Comparison of ENCODE assay signal across 8 cellular contexts in genomic region chr11:61797263-61797944, GRCh38. TPM values are rescaled to one million over a fixed set of nuclear protein-coding genes. Genes with fewer than 3 reads are reported as not detected.
DNase-seq lines count a peak whose midpoint lies in the region; ATAC-seq, FAIRE-seq and TF ChIP-seq lines count a peak whose summit lies in the region.

No MANE protein-coding gene starts in this region.

- no peak for TF ChIP-seq EP300 in GM12878 (IDR thresholded peaks at IDR 0.05; ENCODE audit: borderline replicate concordance in 1 of 2, control insufficient read depth in 1 of 2, low read depth in 2 of 2, low read length in 2 of 2)

- RAD21 ChIA-PET in GM12878 (lab: Charles Lee; ENCODE audit: unreplicated experiment): interaction anchor here (0.9 to 6.2 kb wide), 36 partner anchors 9 to 514 kb away, joined by 3 to 96 read pairs (median 8); partner anchors contain the start of genes BEST1, FADS1, FADS2 and FADS3

- SMC1A ChIA-PET in GM12878 (lab: Charles Lee; ENCODE audit: uncharacterized antibody, unreplicated experiment): interaction anchor here (0.7 to 6.0 kb wide), 37 partner anchors 9 to 326 kb away, joined by 3 to 86 read pairs (median 6); partner anchors contain the start of genes BEST1, FADS2, FADS3 and FTH1

- CTCF ChIA-PET in T-cell (lab: Charles Lee) (interaction anchor here (0.6 to 3.3 kb wide), 41 partner anchors 9 to 1927 kb away, joined by 3 to 61 read pairs (median 4); partner anchors contain the start of genes FADS1 (in 1 of the 2), FADS2 (in 1 of the 2) and INCENP (in 1 of the 2)), GM12878 (lab: Yijun Ruan, JAX) (interaction anchor here (0.6 to 12.7 kb wide), 66 partner anchors 9 to 570 kb away, joined by 3 to 188 read pairs (median 5); partner anchors contain the start of genes BEST1, FADS1, FADS2 and FADS3)

- peaks cover 63% of the 10 kb centered on the region for H3K79me2 ChIP-seq in GM12878 (ENCODE audit: control insufficient read depth, insufficient read depth, low read length)

- no TSS peak for BruUV-seq in GM12878 (replicated peaks; lab: Mats Ljungman, UMichigan)

- H3K9me3 Mint-ChIP-seq in T-cell: no peaks in the 10 kb centered on the region

- WGBS in GM12878 (ENCODE audit: insufficient coverage, insufficient replicate concordance, low lambda C conversion rate, missing lambda C conversion rate): 44% methylated on average over 3 of the region's 3 CpGs
- whole genome bisulfite sequencing in small intestine, 3 donors: 41 to 43% (median 42%) methylated on average over 3 of the region's 3 CpGs

- no peaks in the 10 kb centered on the region for H3K27me3 Mint-ChIP-seq in T-cell

- DNase-seq in GM03348 (ENCODE audit: low spot score) (peak; percentile 83), NCI-H1417 treated with DMSO at 0.1 percent for 48 hours (lab: John Stamatoyannopoulos, UW) (peak; percentile 52), T-cell (peak in 33 of 34 experiments; percentile 42 to 77 (median 66)), GM12878 (ENCODE audit: low read depth, low spot score) (peak; percentile 52), hypothalamus (lab: John Stamatoyannopoulos, UW) (peak in 37 of 51 donors; percentile 6 to 87 (median 58)), small intestine (peak; percentile 84)

- H3K4me1 Mint-ChIP-seq in T-cell: peaks cover 7 to 18% (median 16%) of the 10 kb centered on the region in 3 donors

- no peak overlapping the region for H3K9ac ChIP-seq in GM12878 (ENCODE audit: control insufficient read depth, insufficient read depth, low read length)

- no peak overlapping the region for H3K27ac Mint-ChIP-seq in T-cell

- H3K4me1 ChIP-seq in GM12878 (ENCODE audit: control insufficient read depth, insufficient read depth, low read length): no peaks in the 10 kb centered on the region; the same call in 1 of the 2 replicates
- no peaks in the 10 kb centered on the region for H3K4me1 ChIP-seq in small intestine (ENCODE audit: control insufficient read depth in 2 of 2, insufficient read depth in 1 of 2, low read depth in 1 of 2, low read length in 1 of 2)

- peak; percentile 68 to 95 (median 84) for TF ChIP-seq CTCF in GM12878 (IDR thresholded peaks at IDR 0.05 in 2 of 3, conservative IDR thresholded peaks at IDR 0.05 in 1 of 3; ENCODE audit: control insufficient read depth in 2 of 3, extremely low read depth in 1 of 3, insufficient read depth in 1 of 3, low read depth in 3 of 3, low read length in 3 of 3)

- no peak for TF ChIP-seq POLR2A in GM12878 (IDR thresholded peaks at IDR 0.05; ENCODE audit: low read depth, low read length)

- FAIRE-seq in GM12878 (lab: Jason Lieb, UNC): peak; percentile 78
- no peak for FAIRE-seq in small intestine (lab: Jason Lieb, UNC)

- H3K4me3 ChIP-seq in GM12878: no peak overlapping the region
- no peak overlapping the region for H3K4me3 ChIP-seq in small intestine (ENCODE audit: low read depth in 1 of 2, low read length in 2 of 2)

- intact Hi-C loops in GM12878 (cut with micrococcal nuclease; ENCODE audit: unreplicated experiment): loop anchor here (1.0 to 5.0 kb wide), 7 partner anchors 75 to 310 kb away; partner anchors contain the start of gene FTH1

- in situ Hi-C loops in GM12878 (cut with MboI): loop anchor here (5.0 kb wide), 2 partner anchors 100 to 310 kb away; no protein-coding TSS in a partner anchor

- no peak for ATAC-seq in T-cell (replicated peaks in 1 of 4)
- peak; percentile 49 for ATAC-seq in GM12878
- no peak for ATAC-seq in GM19395 (IDR thresholded peaks at IDR 0.05; ENCODE audit: unreplicated experiment)
- no peak for ATAC-seq in GM19455 (IDR thresholded peaks at IDR 0.05; ENCODE audit: unreplicated experiment)

- no peak overlapping the region for H3K4me3 Mint-ChIP-seq in T-cell

- TF ChIP-seq RAD21 in GM12878 (IDR thresholded peaks at IDR 0.05; ENCODE audit: insufficient read depth, low read depth, low read length): peak; percentile 94

- H4K20me1 ChIP-seq in GM12878 (ENCODE audit: control insufficient read depth, insufficient read depth): no peaks in the 10 kb centered on the region

- no peaks in the 10 kb centered on the region for H3K27me3 ChIP-seq in GM12878 (replicated peaks in 1 of 2; ENCODE audit: control insufficient read depth in 2 of 2, insufficient read depth in 2 of 2, low read length in 1 of 2)
- H3K27me3 ChIP-seq in small intestine (ENCODE audit: control insufficient read depth in 2 of 2, insufficient read depth in 2 of 2, low read length in 2 of 2): no peaks in the 10 kb centered on the region

- peaks cover 8% of the 10 kb centered on the region for H3K36me3 Mint-ChIP-seq in T-cell

- H3K36me3 ChIP-seq in GM12878 (ENCODE audit: control insufficient read depth in 2 of 2, insufficient read depth in 2 of 2, low read length in 1 of 2) (peaks cover 7 to 10% of the 10 kb centered on the region in 2 experiments; a peak in 3 of 4 replicates), small intestine (ENCODE audit: control insufficient read depth in 2 of 2, insufficient read depth in 2 of 2, low read length in 2 of 2) (no peaks in the 10 kb centered on the region)

- H3K27ac ChIP-seq in GM12878 (ENCODE audit: control insufficient read depth, insufficient read depth) (no peak overlapping the region), small intestine (ENCODE audit: low read depth in 1 of 2, low read length in 1 of 2) (no peak overlapping the region)

- H3K9me3 ChIP-seq in GM12878 (replicated peaks; ENCODE audit: control insufficient read depth, insufficient read depth, low read length) (no peaks in the 10 kb centered on the region), small intestine (ENCODE audit: control insufficient read depth, low read depth) (no peaks in the 10 kb centered on the region)

- no peak overlapping the region for H3K4me2 ChIP-seq in GM12878 (ENCODE audit: control insufficient read depth, insufficient read depth)

- H2AFZ ChIP-seq in GM12878 (ENCODE audit: control insufficient read depth, low read depth, low read length): peak overlapping the region; percentile 64

- POLR2A ChIA-PET in T-cell (lab: Charles Lee) (interaction anchor here (0.5 to 1.1 kb wide), 5 partner anchors 7 to 285 kb away, joined by 3 to 10 read pairs (median 5); no protein-coding TSS in a partner anchor), GM12878 (lab: Charles Lee) (interaction anchor here (0.5 to 7.0 kb wide), 12 partner anchors 15 to 706 kb away, joined by 3 to 77 read pairs (median 4); partner anchors contain the start of genes FADS1, FADS2 and FTH1)

RNA-seq across cellular contexts. Expression of gene FEN1, which starts 4.7 kb away (rescaled TPM):
- total RNA-seq in T-cell: 10 to 100 TPM in 4 of 5 donors, 1 to 10 TPM in 1; 8.5 to 12.6 (median 10.9) TPM
- total RNA-seq in GM12878 (2013; cell fraction: nucleolus; rRNA removed): 16.7 and 19.0 TPM in 2 replicates
- total RNA-seq in GM12878 (2014; rRNA removed): 136 TPM in 2 replicates
- 117 and 135 TPM in 2 replicates for total RNA-seq in GM12878 (2014; rRNA removed; fragmentation: Illumina TruSeq; extraction: Trizol)
- 127 and 129 TPM in 2 replicates for total RNA-seq in GM12878 (2021)
- 42.9 TPM for polyA plus RNA-seq in GM12878 (2011; ENCODE audit: low read depth)
- polyA plus RNA-seq in GM12878 (2011; rRNA removed): 94.3 and 94.4 TPM in 2 replicates
- 79.0 and 88.7 TPM in 2 replicates for polyA plus RNA-seq in GM12878 (2011; cell fraction: cytosol; rRNA removed)
- 24.1 and 39.1 TPM in 2 replicates for polyA plus RNA-seq in GM12878 (2011; cell fraction: nucleus; rRNA removed)
- polyA plus RNA-seq in GM12878 (2012): 51.3 and 51.6 TPM in 2 replicates
- polyA plus RNA-seq in GM12878 (2014; fragmentation: Illumina TruSeq; extraction: Trizol): 92.7 and 120 TPM in 2 replicates
- 10 to 100 TPM; 54.8 to 99.9 TPM for polyA plus RNA-seq in GM12878 (2014; fragmentation: Nextera tagmentation; extraction: Ambion mirVana)
- polyA plus RNA-seq in GM12878 (2014; rRNA removed): 110 and 130 TPM in 2 replicates
- polyA plus RNA-seq in GM12878 (2016; fragmentation: Nextera tagmentation; extraction: Ambion mirVana): 100 to 1,000 TPM; 281 to 282 TPM
- 78.7 and 79.0 TPM in 2 replicates for polyA minus RNA-seq in GM12878 (2011; rRNA and poly(A)+ RNA removed)
- 31.3 and 34.8 TPM in 2 replicates for polyA minus RNA-seq in GM12878 (2011; cell fraction: cytosol; rRNA and poly(A)+ RNA removed)
- 19.6 and 36.2 TPM in 2 replicates for polyA minus RNA-seq in GM12878 (2011; cell fraction: nucleus; rRNA and poly(A)+ RNA removed)
- 10 to 100 TPM in 1 of 3 donors, 1 to 10 TPM in 2; 5.8 to 32.1 (median 7.8) TPM for polyA plus RNA-seq in small intestine

RNA-seq across cellular contexts. Expression of gene TMEM258, which starts 5.0 kb away (rescaled TPM):
- total RNA-seq in T-cell (10 to 100 TPM; 68.1 to 96.0 (median 87.8) TPM), GM12878 (2014; rRNA removed) (233 and 251 TPM in 2 replicates), GM12878 (2014; rRNA removed; fragmentation: Illumina TruSeq; extraction: Trizol) (202 and 218 TPM in 2 replicates), GM12878 (2021) (157 and 160 TPM in 2 replicates)
- 43.6 and 56.9 TPM in 2 replicates for total RNA-seq in GM12878 (2013; cell fraction: nucleolus; rRNA removed)
- 130 TPM for polyA plus RNA-seq in GM12878 (2011; ENCODE audit: low read depth)
- polyA plus RNA-seq in GM12878 (2011; rRNA removed) (373 and 532 TPM in 2 replicates), GM12878 (2014; fragmentation: Illumina TruSeq; extraction: Trizol) (167 and 194 TPM in 2 replicates), GM12878 (2014; fragmentation: Nextera tagmentation; extraction: Ambion mirVana) (100 to 1,000 TPM; 800 to 840 TPM), GM12878 (2014; rRNA removed) (252 and 261 TPM in 2 replicates), GM12878 (2016; fragmentation: Nextera tagmentation; extraction: Ambion mirVana) (100 to 1,000 TPM; 390 to 393 TPM), small intestine (100 to 1,000 TPM; 116 to 211 (median 174) TPM)
- 536 and 608 TPM in 2 replicates for polyA plus RNA-seq in GM12878 (2011; cell fraction: cytosol; rRNA removed)
- polyA plus RNA-seq in GM12878 (2011; cell fraction: nucleus; rRNA removed): 121 and 202 TPM in 2 replicates
- polyA plus RNA-seq in GM12878 (2012): 400 and 645 TPM in 2 replicates
- polyA minus RNA-seq in GM12878 (2011; rRNA and poly(A)+ RNA removed): 208 and 236 TPM in 2 replicates
- polyA minus RNA-seq in GM12878 (2011; cell fraction: cytosol; rRNA and poly(A)+ RNA removed): 78.8 and 105 TPM in 2 replicates
- 58.0 and 65.3 TPM in 2 replicates for polyA minus RNA-seq in GM12878 (2011; cell fraction: nucleus; rRNA and poly(A)+ RNA removed)

RNA-seq across cellular contexts. Expression of gene FADS1, which starts 19.4 kb away (rescaled TPM):
- total RNA-seq in T-cell: 1 to 10 TPM; 1.9 to 8.8 (median 2.9) TPM
- total RNA-seq in GM12878 (2013; cell fraction: nucleolus; rRNA removed): 70.4 and 77.9 TPM in 2 replicates
- 38.9 and 44.1 TPM in 2 replicates for total RNA-seq in GM12878 (2014; rRNA removed)
- total RNA-seq in GM12878 (2014; rRNA removed; fragmentation: Illumina TruSeq; extraction: Trizol): 37.5 and 42.3 TPM in 2 replicates
- total RNA-seq in GM12878 (2021): 45.5 and 49.2 TPM in 2 replicates
- polyA plus RNA-seq in GM12878 (2011; ENCODE audit: low read depth): 9.2 TPM
- 69.1 and 73.9 TPM in 2 replicates for polyA plus RNA-seq in GM12878 (2011; rRNA removed)
- 58.3 and 63.7 TPM in 2 replicates for polyA plus RNA-seq in GM12878 (2011; cell fraction: cytosol; rRNA removed)
- polyA plus RNA-seq in GM12878 (2011; cell fraction: nucleus; rRNA removed): 41.9 and 45.9 TPM in 2 replicates
- 13.8 and 20.9 TPM in 2 replicates for polyA plus RNA-seq in GM12878 (2012)
- 39.1 and 47.2 TPM in 2 replicates for polyA plus RNA-seq in GM12878 (2014; fragmentation: Illumina TruSeq; extraction: Trizol)
- polyA plus RNA-seq in GM12878 (2014; fragmentation: Nextera tagmentation; extraction: Ambion mirVana): 10 to 100 TPM in 1 of 2 experiments, 1 to 10 TPM in 1; 8.8 to 14.6 TPM
- polyA plus RNA-seq in GM12878 (2014; rRNA removed): 32.7 and 34.6 TPM in 2 replicates
- polyA plus RNA-seq in GM12878 (2016; fragmentation: Nextera tagmentation; extraction: Ambion mirVana): 10 to 100 TPM; 47.7 to 49.5 TPM
- 79.7 and 106 TPM in 2 replicates for polyA minus RNA-seq in GM12878 (2011; rRNA and poly(A)+ RNA removed)
- 32.2 and 57.0 TPM in 2 replicates for polyA minus RNA-seq in GM12878 (2011; cell fraction: cytosol; rRNA and poly(A)+ RNA removed)
- 33.6 and 63.5 TPM in 2 replicates for polyA minus RNA-seq in GM12878 (2011; cell fraction: nucleus; rRNA and poly(A)+ RNA removed)
- 10 to 100 TPM in 1 of 3 donors, under 1 TPM in 2; 0.45 to 15.9 (median 0.81) TPM for polyA plus RNA-seq in small intestine

RNA-seq across cellular contexts. Expression of gene FADS2, which starts 30.7 kb away (rescaled TPM):
- 10 to 100 TPM in 1 of 5 donors, 1 to 10 TPM in 4; 1.9 to 20.9 (median 2.7) TPM for total RNA-seq in T-cell
- 213 and 225 TPM in 2 replicates for total RNA-seq in GM12878 (2013; cell fraction: nucleolus; rRNA removed)
- total RNA-seq in GM12878 (2014; rRNA removed): 156 and 158 TPM in 2 replicates
- 142 and 152 TPM in 2 replicates for total RNA-seq in GM12878 (2014; rRNA removed; fragmentation: Illumina TruSeq; extraction: Trizol)
- total RNA-seq in GM12878 (2021): 294 and 315 TPM in 2 replicates
- 88.1 TPM for polyA plus RNA-seq in GM12878 (2011; ENCODE audit: low read depth)
- 165 and 313 TPM in 2 replicates for polyA plus RNA-seq in GM12878 (2011; rRNA removed)
- polyA plus RNA-seq in GM12878 (2011; cell fraction: cytosol; rRNA removed): 385 and 386 TPM in 2 replicates
- polyA plus RNA-seq in GM12878 (2011; cell fraction: nucleus; rRNA removed): 355 and 386 TPM in 2 replicates
- 145 and 173 TPM in 2 replicates for polyA plus RNA-seq in GM12878 (2012)
- polyA plus RNA-seq in GM12878 (2014; fragmentation: Illumina TruSeq; extraction: Trizol): 312 and 333 TPM in 2 replicates
- 1 to 10 TPM; 3.3 to 6.4 TPM for polyA plus RNA-seq in GM12878 (2014; fragmentation: Nextera tagmentation; extraction: Ambion mirVana)
- polyA plus RNA-seq in GM12878 (2014; rRNA removed): 188 and 204 TPM in 2 replicates
- polyA plus RNA-seq in GM12878 (2016; fragmentation: Nextera tagmentation; extraction: Ambion mirVana): 10 to 100 TPM; 92.1 to 92.7 TPM
- polyA minus RNA-seq in GM12878 (2011; rRNA and poly(A)+ RNA removed): 615 and 704 TPM in 2 replicates
- 158 and 174 TPM in 2 replicates for polyA minus RNA-seq in GM12878 (2011; cell fraction: cytosol; rRNA and poly(A)+ RNA removed)
- polyA minus RNA-seq in GM12878 (2011; cell fraction: nucleus; rRNA and poly(A)+ RNA removed): 88.4 and 155 TPM in 2 replicates
- 100 to 1,000 TPM in 1 of 3 donors, 1 to 10 TPM in 2; 2.4 to 147 (median 3.4) TPM for polyA plus RNA-seq in small intestine

RNA-seq across cellular contexts. Expression of gene MYRF, which starts 45.0 kb away (rescaled TPM):
- total RNA-seq in T-cell (1 to 10 TPM in 4 of 5 donors, under 1 TPM in 1; 0.95 to 4.9 (median 1.5) TPM), GM12878 (2014; rRNA removed) (1.0 and 1.1 TPM in 2 replicates), GM12878 (2014; rRNA removed; fragmentation: Illumina TruSeq; extraction: Trizol) (0.27 and 0.60 TPM in 2 replicates), GM12878 (2021) (2.0 and 3.1 TPM in 2 replicates)
- total RNA-seq in GM12878 (2013; cell fraction: nucleolus; rRNA removed): 24.0 and 28.0 TPM in 2 replicates
- polyA plus RNA-seq in GM12878 (2011; ENCODE audit: low read depth): 1.1 TPM
- polyA plus RNA-seq in GM12878 (2011; rRNA removed) (9.6 and 15.6 TPM in 2 replicates), GM12878 (2014; fragmentation: Illumina TruSeq; extraction: Trizol) (0.93 and 1.2 TPM in 2 replicates), GM12878 (2014; fragmentation: Nextera tagmentation; extraction: Ambion mirVana) (under 1 TPM; 0.33 to 0.55 TPM), GM12878 (2014; rRNA removed) (1.7 TPM in 2 replicates), GM12878 (2016; fragmentation: Nextera tagmentation; extraction: Ambion mirVana) (under 1 TPM; 0.50 to 0.64 TPM), small intestine (10 to 100 TPM; 19.9 to 23.0 (median 21.7) TPM)
- 24.7 and 27.8 TPM in 2 replicates for polyA plus RNA-seq in GM12878 (2011; cell fraction: cytosol; rRNA removed)
- 201 and 207 TPM in 2 replicates for polyA plus RNA-seq in GM12878 (2011; cell fraction: nucleus; rRNA removed)
- 1.7 and 2.1 TPM in 2 replicates for polyA plus RNA-seq in GM12878 (2012)
- polyA minus RNA-seq in GM12878 (2011; rRNA and poly(A)+ RNA removed): 14.6 and 28.9 TPM in 2 replicates
- polyA minus RNA-seq in GM12878 (2011; cell fraction: cytosol; rRNA and poly(A)+ RNA removed): 17.6 and 22.6 TPM in 2 replicates
- 38.2 and 54.2 TPM in 2 replicates for polyA minus RNA-seq in GM12878 (2011; cell fraction: nucleus; rRNA and poly(A)+ RNA removed)
